In the genomic region with DNA sequence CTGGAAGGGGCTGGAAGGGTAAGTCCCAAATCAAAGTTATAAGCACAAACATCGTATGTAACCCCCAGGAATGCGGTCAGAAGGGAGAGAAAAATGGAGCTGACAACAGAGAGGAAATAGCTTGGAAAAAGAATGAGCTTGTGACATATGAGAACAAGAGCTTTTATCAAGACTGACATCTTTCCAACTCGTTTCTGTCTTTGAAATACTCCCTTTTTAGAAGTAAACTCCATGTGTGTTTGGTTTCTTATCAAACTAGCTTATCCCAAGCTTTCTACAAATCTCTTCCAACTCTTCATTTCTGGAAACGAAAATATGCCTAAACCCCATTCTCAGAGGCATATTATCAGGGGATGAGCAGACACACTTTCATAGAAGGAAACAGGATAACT, we compare ENCODE assay signal across 24 cellular contexts.
"Had no signal": no experiment of that assay in that cellular context is flagged by ENCODE, and none has a peak within 500 bp of the region (broad histone marks: within the 10 kb centered on the region; RNA-seq: fewer than 3 reads in every experiment).

No MANE protein-coding gene starts in this region.

- H3K9me3 ChIP-seq: MG63, SJCRH30 had no signal

- ATAC-seq: HepG2, Panc1, PC-3, SK-N-SH treated with all-trans-retinoic acid at 6 μM for 48 hours had no signal

- FAIRE-seq: HepG2 had no signal

- H3K9ac ChIP-seq: KMS-11 had no signal

- H3K4me3 ChIP-seq: MG63, SJCRH30 had no signal

- H3K27me3 ChIP-seq: MG63, SJCRH30 had no signal

- H3K4me2 ChIP-seq: KMS-11 had no signal

- H3K4me1 ChIP-seq: SJCRH30 had no signal

- H3K36me3 ChIP-seq: MG63, SJCRH30 had no signal

- H3K27ac ChIP-seq: KMS-11, RWPE1, SJCRH30 had no signal

- DNase-seq: IMR-90, Kasumi-1, MG63, NCI-H1092 treated with DMSO at 0.1 percent for 48 hours, NCI-H1436, NCI-H187, NCI-H2029, NCI-H2081 treated with DMSO at 0.1 percent for 48 hours, NCI-H2171, NCI-H226, NCI-H446, NCI-H510A, NCI-H524 treated with DMSO at 0.1 percent for 48 hours, NCI-H69, NCI-H774, PC-3, SHP77, SJCRH30, T-helper 1 cell had no signal
